ENCODE assay signal across 1 cellular context in genomic region chr3:113258311-113258710, GRCh38.
TF ChIP-seq lines count a peak whose summit lies in the region.

No MANE protein-coding gene starts in this region.

TF ChIP-seq in GM23338, 12 proteins besides CTCF, POLR2A, EP300 and RAD21 (continued from another document):
- TF ChIP-seq ETS1 (IDR thresholded peaks at IDR 0.05): no peak
- no peak for TF ChIP-seq POLR2AphosphoS5 (IDR thresholded peaks at IDR 0.05; ENCODE audit: low read depth)
- no peak for TF ChIP-seq STAT1 (IDR thresholded peaks at IDR 0.05; ENCODE audit: unreplicated experiment)
- TF ChIP-seq ZNF114 (CRISPR knock-in tag; IDR thresholded peaks at IDR 0.05): no peak
- no peak for TF ChIP-seq CREB1 (CRISPR knock-in tag; IDR thresholded peaks at IDR 0.05; ENCODE audit: low read depth)
- no peak for TF ChIP-seq REST (IDR thresholded peaks at IDR 0.05; ENCODE audit: unreplicated experiment)
- no peak for TF ChIP-seq EZH2phosphoT487 (IDR thresholded peaks at IDR 0.05; ENCODE audit: unreplicated experiment)
- TF ChIP-seq EZH2 (IDR thresholded peaks at IDR 0.05; ENCODE audit: low read depth, unreplicated experiment): no peak
- TF ChIP-seq ZNF331 (CRISPR knock-in tag; IDR thresholded peaks at IDR 0.05; ENCODE audit: low read depth): no peak
- TF ChIP-seq JUNB (IDR thresholded peaks at IDR 0.05; ENCODE audit: unreplicated experiment): no peak
